ENCODE assay signal across 28 cellular contexts in genomic region chr15:87977907-87978306, GRCh38.
"Had no signal": no experiment of that assay in that cellular context is flagged by ENCODE, and none has a peak within 500 bp of the region (broad histone marks: within the 10 kb centered on the region; RNA-seq: fewer than 3 reads in every experiment).

No MANE protein-coding gene starts in this region.

- H3K27ac ChIP-seq: neutrophil, pancreas, prostate gland, skin epidermis, spleen, suprapubic skin, testis, tibial artery, transverse colon, upper lobe of right lung, uterus had no signal

- H3K4me1 ChIP-seq: pancreas, prostate gland, spleen, suprapubic skin, transverse colon, upper lobe of right lung had no signal

- FAIRE-seq: pancreas had no signal

- H3K9me3 ChIP-seq: neutrophil, pancreas, prostate gland, suprapubic skin, testis, tibial artery, transverse colon, upper lobe of right lung, uterus had no signal

- H3K4me3 ChIP-seq: pancreas, prostate gland, skin epidermis, smooth muscle cell, spleen, suprapubic skin, testis, tibial artery, transverse colon, upper lobe of right lung, uterus had no signal

- DNase-seq: naive B cell; naive thymus-derived CD8-positive, alpha-beta T cell; nephron progenitor cell; nucleus accumbens; pancreas; retina; right cardiac atrium; spleen; stimulated activated CD4-positive, alpha-beta T cell treated with anti-CD3 and anti-CD28 coated beads, Interleukin-12 subunit alpha, Interleukin-12 subunit beta, amount 100 ng/mL, for 4 hours; stimulated activated CD4-positive, alpha-beta T cell treated with anti-CD3 and anti-CD28 coated beads, Interleukin-1b, Interleukin-23, amount 100 ng/mL, for 48 hours; stimulated activated CD4-positive, alpha-beta T cell treated with anti-CD3 and anti-CD28 coated beads, Interleukin-4, amount 100 ng/mL, for 1 hour; stimulated activated CD4-positive, alpha-beta T cell treated with anti-CD3 and anti-CD28 coated beads, Interleukin-4, amount 100 ng/mL, for 4 hours; stimulated activated CD8-positive, alpha-beta memory T cell treated with anti-CD3 and anti-CD28 coated beads, Interleukin-4, amount 100 ng/mL, for 48 hours; stimulated activated naive CD4-positive, alpha-beta T cell; substantia nigra; testis; tibial artery; transverse colon; upper lobe of right lung; uterus had no signal

- ATAC-seq: naive thymus-derived CD8-positive, alpha-beta T cell; natural killer cell treated with Interleukin-12 subunit alpha and Interleukin-12 subunit beta and Interleukin-15 and Interleukin-18, amount 100 ng/mL, for 72 hours; pancreas; right cardiac atrium; sciatic nerve; stimulated activated memory B cell treated with anti-CD40 and anti-IgM and Interleukin-4, amounts not matched to agents 10 μg/mL and 1 μg/mL and 100 μg/mL, for 72 hours; upper lobe of right lung had no signal

- H3K4me2 ChIP-seq: smooth muscle cell had no signal

- H3K27me3 ChIP-seq: neutrophil, pancreas, spleen, suprapubic skin, testis, tibial artery, transverse colon, upper lobe of right lung, uterus had no signal

- H3K36me3 ChIP-seq: neutrophil, pancreas, prostate gland, spleen, suprapubic skin, tibial artery, transverse colon, upper lobe of right lung, uterus had no signal
